Comparison of ENCODE assay signal across 11 cellular contexts in genomic region chr1:66244429-66244828, GRCh38.
DNase-seq lines count a peak whose midpoint lies in the region; ATAC-seq and TF ChIP-seq lines count a peak whose summit lies in the region.
"Had no signal": no experiment of that assay in that cellular context is flagged by ENCODE, and none has a peak within 500 bp of the region (broad histone marks: within the 10 kb centered on the region; RNA-seq: fewer than 3 reads in every experiment).

No MANE protein-coding gene starts in this region.

- no peak; the same call in 2 of the 3 replicates for ATAC-seq in SK-N-SH treated with all-trans-retinoic acid at 6 μM for 48 hours
- ATAC-seq in HG02852 (IDR thresholded peaks at IDR 0.05; ENCODE audit: unreplicated experiment): no peak
- no peak for ATAC-seq in left lobe of liver
- ATAC-seq in GM19351 (IDR thresholded peaks at IDR 0.05; ENCODE audit: unreplicated experiment): no peak

- DNase-seq in GM03348 (ENCODE audit: low spot score) (peak; percentile 12), globus pallidus (ENCODE audit: low spot score) (peak; percentile 96), posterior cingulate gyrus (peak; percentile 37 to 93 (median 64)), left lobe of liver (ENCODE audit: low spot score) (no peak), NOMO-1 treated with DMSO at 0.1 percent for 48 hours (lab: John Stamatoyannopoulos, UW; ENCODE audit: unreplicated experiment) (no peak)
- DNase-seq: CD8-positive, alpha-beta memory T cell; left ventricle myocardium inferior; NCI-H2107 had no signal

- intact Hi-C loops in posterior cingulate gyrus (cut with DNase I): loop anchor here (5.0 kb wide), 2 partner anchors 72 to 247 kb away; no protein-coding TSS in a partner anchor

TF ChIP-seq in SK-N-SH treated with all-trans-retinoic acid at 6 μM for 48 hours, 23 proteins besides CTCF, POLR2A, EP300 and RAD21:
- TF ChIP-seq POU6F1 (CRISPR knock-in tag; IDR thresholded peaks at IDR 0.05; ENCODE audit: borderline replicate concordance, low read depth) (no peak), ZC3H10 (CRISPR knock-in tag; IDR thresholded peaks at IDR 0.05) (peak; percentile 29; the same call in 1 of the 2 replicates)
TF ChIP-seq in SK-N-SH treated with all-trans-retinoic acid at 6 μM for 48 hours: peak in this region for 1.

Comparison
In these comparisons a context has a peak if more than half of its experiments do, and no peak if none do; other contexts are left out.
1. DNase-seq: peak in GM03348 (single experiment), globus pallidus (single experiment) and posterior cingulate gyrus (10 of 10); none in left lobe of liver (single experiment) and NOMO-1 treated with DMSO at 0.1 percent for 48 hours (single experiment).